1 cellular context compared by ENCODE assay signal in genomic region chr20:46111836-46112212, GRCh38.
TF ChIP-seq lines count a peak whose summit lies in the region.

No MANE protein-coding gene starts in this region.

TF ChIP-seq in K562, 482 proteins besides CTCF, POLR2A, EP300 and RAD21:
- no peak for TF ChIP-seq CCAR2 (IDR thresholded peaks at IDR 0.05; ENCODE audit: low read depth, low read length)
- no peak for TF ChIP-seq RBFOX2 (IDR thresholded peaks at IDR 0.05; ENCODE audit: low read depth, low read length)
- no peak for TF ChIP-seq CHCHD3 (CRISPR knock-in tag; IDR thresholded peaks at IDR 0.05)
- no peak for TF ChIP-seq ZNF592 (IDR thresholded peaks at IDR 0.05)
- no peak for TF ChIP-seq CBFA2T2 (conservative IDR thresholded peaks at IDR 0.05)
- 0 out of 2 replicates have a peak, but pooled peaks have one; percentile 19 for TF ChIP-seq ZBTB26 (CRISPR knock-in tag; IDR thresholded peaks at IDR 0.05)
- TF ChIP-seq ZNF57 (CRISPR knock-in tag; IDR thresholded peaks at IDR 0.05) = no peak
- no peak for TF ChIP-seq MEF2D (tag; conservative IDR thresholded peaks at IDR 0.05; ENCODE audit: low read depth)
- TF ChIP-seq ZNF512 (tag; IDR thresholded peaks at IDR 0.05) = peak; percentile 97
- no peak for TF ChIP-seq MCM5 (IDR thresholded peaks at IDR 0.05; ENCODE audit: low read depth)
- TF ChIP-seq ELF4 (CRISPR knock-in tag; IDR thresholded peaks at IDR 0.05) = no peak
- TF ChIP-seq CEBPG (CRISPR knock-in tag; IDR thresholded peaks at IDR 0.05) = no peak
- no peak for TF ChIP-seq CEBPG (tag; conservative IDR thresholded peaks at IDR 0.05 in 1 of 2, IDR thresholded peaks at IDR 0.05 in 1 of 2)
